Comparison of ENCODE assay signal across 14 cellular contexts in genomic region chr2:218662377-218662776, GRCh38. TPM values are rescaled to one million over a fixed set of nuclear protein-coding genes. Genes with fewer than 3 reads are reported as not detected.
DNase-seq lines count a peak whose midpoint lies in the region; ATAC-seq and TF ChIP-seq lines count a peak whose summit lies in the region.
"Had no signal": no experiment of that assay in that cellular context is flagged by ENCODE, and none has a peak within 500 bp of the region (broad histone marks: within the 10 kb centered on the region; RNA-seq: fewer than 3 reads in every experiment).

No MANE protein-coding gene starts in this region.

- peaks cover 9% of the 10 kb centered on the region for H3F3A ChIP-seq in neural progenitor cell (ENCODE audit: low read depth)

- H3K27ac Mint-ChIP-seq in activated T-cell treated with anti-CD3 and anti-CD28 coated beads, Interleukin-2, amount 50 U/mL, for 24 hours = peak overlapping the region; percentile 66
- H3K27ac Mint-ChIP-seq in neural progenitor cell = no peak overlapping the region
- H3K27ac Mint-ChIP-seq: B cell, H9 had no signal

- no peak overlapping the region for H3K4me3 Mint-ChIP-seq in activated T-cell treated with anti-CD3 and anti-CD28 coated beads, Interleukin-2, amount 50 U/mL, for 24 hours
- peak overlapping the region; percentile 31 for H3K4me3 Mint-ChIP-seq in neural progenitor cell
- H3K4me3 Mint-ChIP-seq: B cell had no signal

- peaks cover 4% of the 10 kb centered on the region for H3K36me3 ChIP-seq in neural progenitor cell

- no peak overlapping the region for H2AFZ ChIP-seq in neural progenitor cell (replicated peaks)

- no peak overlapping the region for H3K4me3 ChIP-seq in neural progenitor cell
- H3K4me3 ChIP-seq: BLaER1 treated with 17β-estradiol and CSF1 and Interleukin-3, amounts not matched to agents 10 nM and 100 nM had no signal

- peak overlapping the region; percentile 17 for H3K27ac ChIP-seq in RWPE1
- no peak overlapping the region for H3K27ac ChIP-seq in neural progenitor cell
- H3K27ac ChIP-seq: BLaER1 treated with 17β-estradiol and CSF1 and Interleukin-3, amounts not matched to agents 10 nM and 100 nM had no signal

- H3K27me3 Mint-ChIP-seq in activated T-cell treated with anti-CD3 and anti-CD28 coated beads, Interleukin-2, amount 50 U/mL, for 24 hours = no peaks in the 10 kb centered on the region
- H3K27me3 Mint-ChIP-seq in neural progenitor cell (ENCODE audit: insufficient read depth, low read depth) = peaks cover 9% of the 10 kb centered on the region
- H3K27me3 Mint-ChIP-seq: B cell; CD8-positive, alpha-beta memory T cell had no signal

- H3K79me2 ChIP-seq in neural progenitor cell (ENCODE audit: low read depth) = peaks cover 26% of the 10 kb centered on the region

- ATAC-seq in HG03095 (IDR thresholded peaks at IDR 0.05; ENCODE audit: unreplicated experiment) = no peak

- no peaks in the 10 kb centered on the region for H3K27me3 ChIP-seq in neural progenitor cell
- H3K27me3 ChIP-seq: BLaER1 treated with 17β-estradiol and CSF1 and Interleukin-3, amounts not matched to agents 10 nM and 100 nM had no signal

- peaks cover 3% of the 10 kb centered on the region for H3K4me1 ChIP-seq in neural progenitor cell

- no peak overlapping the region for H3K9ac ChIP-seq in neural progenitor cell

- no peaks in the 10 kb centered on the region for H3K9me3 ChIP-seq in neural progenitor cell (ENCODE audit: low read depth)
- H3K9me3 ChIP-seq: BLaER1 treated with 17β-estradiol and CSF1 and Interleukin-3, amounts not matched to agents 10 nM and 100 nM; Caco-2 had no signal

- peaks cover 93% of the 10 kb centered on the region for H3K36me3 Mint-ChIP-seq in activated T-cell treated with anti-CD3 and anti-CD28 coated beads, Interleukin-2, amount 50 U/mL, for 24 hours (ENCODE audit: low read depth)
- H3K36me3 Mint-ChIP-seq in neural progenitor cell = peaks cover 22% of the 10 kb centered on the region

- H3K4me2 ChIP-seq in neural progenitor cell = no peak overlapping the region
- H3K4me2 ChIP-seq: BLaER1 treated with 17β-estradiol and CSF1 and Interleukin-3, amounts not matched to agents 10 nM and 100 nM had no signal

- CTCF ChIA-PET in RWPE1 (lab: Yijun Ruan, JAX) = no interaction called here

- no peak for DNase-seq in activated T-cell treated with anti-CD3 and anti-CD28 coated beads, Interleukin-2, amount 50 U/mL, for 24 hours
- no peak for DNase-seq in activated T-cell treated with anti-CD3 and anti-CD28 coated beads, Interleukin-2, amount 50 U/mL, for 48 hours
- DNase-seq in RWPE1 (ENCODE audit: low spot score) (no peak), islet precursor cell (peak; percentile 48), neural progenitor cell (ENCODE audit: low spot score) (no peak), NCI-H82 treated with DMSO at 0.1 percent for 48 hours (lab: John Stamatoyannopoulos, UW; ENCODE audit: unreplicated experiment) (no peak), COR-L47 (lab: John Stamatoyannopoulos, UW) (no peak)
- DNase-seq: Caco-2; CD8-positive, alpha-beta memory T cell; H9; IMR-90 had no signal

- TF ChIP-seq CTCF in RWPE1 (conservative IDR thresholded peaks at IDR 0.05; ENCODE audit: low read depth) (no peak), neural progenitor cell (IDR thresholded peaks at IDR 0.05) (no peak)

- no peaks in the 10 kb centered on the region for H3K9me3 Mint-ChIP-seq in activated T-cell treated with anti-CD3 and anti-CD28 coated beads, Interleukin-2, amount 50 U/mL, for 24 hours
- H3K9me3 Mint-ChIP-seq in neural progenitor cell = no peaks in the 10 kb centered on the region
- H3K9me3 Mint-ChIP-seq: CD8-positive, alpha-beta memory T cell; H9 had no signal

- no peaks in the 10 kb centered on the region for H4K20me1 ChIP-seq in neural progenitor cell (ENCODE audit: low read depth)

- POLR2A ChIA-PET in RWPE1 (lab: Yijun Ruan, JAX; ENCODE audit: low non-redundant PET) = no interaction called here

- H3K4me1 Mint-ChIP-seq in activated T-cell treated with anti-CD3 and anti-CD28 coated beads, Interleukin-2, amount 50 U/mL, for 24 hours (ENCODE audit: low read depth) = peaks cover 35% of the 10 kb centered on the region
- H3K4me1 Mint-ChIP-seq in neural progenitor cell = peaks cover 23% of the 10 kb centered on the region

RNA-seq across cellular contexts. Expression of gene BCS1L, which starts 2.9 kb away (rescaled TPM):
- total RNA-seq in neural progenitor cell (ENCODE audit: low replicate concordance) = 23.4 and 38.3 TPM in 2 replicates

RNA-seq across cellular contexts. Expression of gene ZNF142, which starts 3.0 kb away (rescaled TPM):
- total RNA-seq in neural progenitor cell (ENCODE audit: low replicate concordance) = 3.3 and 13.5 TPM in 2 replicates

RNA-seq across cellular contexts. Expression of gene RNF25, which starts 9.4 kb away (rescaled TPM):
- total RNA-seq in neural progenitor cell (ENCODE audit: low replicate concordance) = 9.6 and 18.5 TPM in 2 replicates

RNA-seq across cellular contexts. Expression of gene STK36, which starts 9.5 kb away (rescaled TPM):
- total RNA-seq in neural progenitor cell (ENCODE audit: low replicate concordance) = 51.6 and 61.4 TPM in 2 replicates

RNA-seq across cellular contexts. Expression of gene TTLL4, which starts 48.3 kb away (rescaled TPM):
- total RNA-seq in neural progenitor cell (ENCODE audit: low replicate concordance) = 39.8 and 41.0 TPM in 2 replicates
